Comparison of ENCODE assay signal across 8 cellular contexts in the genomic region with DNA sequence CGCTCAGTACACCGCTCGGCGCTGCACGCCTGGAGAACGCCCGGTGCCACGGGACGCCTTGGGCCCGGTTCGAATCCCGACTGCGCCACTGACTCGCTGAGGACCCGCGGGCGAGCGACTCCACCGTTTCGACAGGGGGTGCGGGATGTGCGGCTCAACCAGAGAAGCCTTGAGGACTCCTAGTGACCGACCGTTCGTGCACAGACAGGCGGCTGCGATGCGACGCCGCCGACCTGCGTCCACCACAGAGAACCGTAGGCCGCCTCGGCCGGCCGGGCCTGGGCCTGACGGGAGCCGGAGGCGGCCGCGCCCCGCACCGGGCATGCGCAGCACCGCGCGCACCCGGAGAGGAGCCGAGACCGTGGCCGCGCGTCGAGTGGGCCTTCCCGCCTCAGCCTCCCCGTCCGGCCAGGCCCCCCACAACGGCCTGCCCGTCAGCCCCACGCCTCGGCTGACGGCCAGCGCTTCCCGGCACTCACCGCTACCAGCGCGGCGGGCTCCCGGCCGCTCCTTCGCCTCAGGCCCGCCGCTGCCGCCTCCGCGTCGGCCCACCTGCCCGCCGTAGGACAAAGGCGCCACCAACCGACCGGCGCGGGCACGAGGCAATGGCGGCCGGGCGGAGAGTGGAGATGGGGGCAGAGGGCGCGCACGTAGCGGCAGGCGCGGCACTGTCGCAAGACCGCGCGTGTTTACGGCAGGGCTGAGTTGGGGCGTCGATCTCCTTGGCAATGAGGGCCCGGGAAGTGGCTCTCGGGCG. TPM values are rescaled to one million over a fixed set of nuclear protein-coding genes. Genes with fewer than 3 reads are reported as not detected.
DNase-seq lines count a peak whose midpoint lies in the region; ATAC-seq and TF ChIP-seq lines count a peak whose summit lies in the region.

A gene (minus strand): TSS at position 625 of the 757 bp plus-strand sequence. CDS start 10,538 bp downstream, outside the sequence.

- H3K27ac Mint-ChIP-seq in endodermal cell: peak within 1 kb of the TSS; percentile 95

- peak within 1 kb of the TSS; percentile 82 for H3K4me3 Mint-ChIP-seq in endodermal cell

- H3K4me3 ChIP-seq in HUES48 (ENCODE audit: low read depth, low read length): peak within 1 kb of the TSS; percentile 80
- H3K4me3 ChIP-seq in NT2/D1 (ENCODE audit: insufficient read length, low read depth): peak within 1 kb of the TSS; percentile 95
- peak within 1 kb of the TSS; percentile 92 for H3K4me3 ChIP-seq in endodermal cell (ENCODE audit: low read length)
- H3K4me3 ChIP-seq in mesodermal cell (ENCODE audit: extremely low read depth, insufficient read depth, low read length, poor library complexity, severe bottlenecking): peak within 1 kb of the TSS; percentile 86

- no peaks in the 10 kb centered on the region for H3K27me3 ChIP-seq in HUES48 (ENCODE audit: control insufficient read depth, insufficient read depth, low read length)
- H3K27me3 ChIP-seq in NT2/D1 (ENCODE audit: insufficient read depth, insufficient read length): no peaks in the 10 kb centered on the region
- no peaks in the 10 kb centered on the region for H3K27me3 ChIP-seq in endodermal cell (ENCODE audit: control insufficient read depth, insufficient read depth, low read length, poor library complexity, severe bottlenecking)

- H3K27me3 Mint-ChIP-seq in endodermal cell (ENCODE audit: insufficient read depth): peaks cover 12% of the 10 kb centered on the region

- H3K4me1 ChIP-seq in HUES48 (ENCODE audit: control insufficient read depth, insufficient read depth, low read length) (peaks cover 16% of the 10 kb centered on the region), NT2/D1 (ENCODE audit: insufficient read depth, insufficient read length) (no peaks in the 10 kb centered on the region), endodermal cell (ENCODE audit: control insufficient read depth, insufficient read depth, low read length) (peaks cover 5% of the 10 kb centered on the region), mesodermal cell (ENCODE audit: control insufficient read depth, insufficient read depth, low read length, poor library complexity, severe bottlenecking) (peaks cover 12% of the 10 kb centered on the region)

- peak within 1 kb of the TSS; percentile 94 for H3K27ac ChIP-seq in HUES48 (ENCODE audit: low read depth, low read length)
- peak within 1 kb of the TSS; percentile 99 for H3K27ac ChIP-seq in endodermal cell (ENCODE audit: low read depth, low read length)
- peak within 1 kb of the TSS; percentile 97 for H3K27ac ChIP-seq in mesodermal cell (ENCODE audit: low read depth, low read length, severe bottlenecking)

- H3K36me3 ChIP-seq in HUES48 (ENCODE audit: control insufficient read depth, insufficient read depth, low read length): no peaks in the 10 kb centered on the region
- no peaks in the 10 kb centered on the region for H3K36me3 ChIP-seq in NT2/D1 (ENCODE audit: insufficient read depth, insufficient read length, low read length)
- H3K36me3 ChIP-seq in endodermal cell (ENCODE audit: control insufficient read depth, insufficient read depth, low read length): no peaks in the 10 kb centered on the region
- no peaks in the 10 kb centered on the region for H3K36me3 ChIP-seq in mesodermal cell (ENCODE audit: control insufficient read depth, insufficient read depth, low read length)

- H3K9me3 ChIP-seq in HUES48 (ENCODE audit: control insufficient read depth, insufficient read depth, low read length) (no peaks in the 10 kb centered on the region), NT2/D1 (ENCODE audit: insufficient read depth, low read length) (peaks cover 4% of the 10 kb centered on the region; the same call in 1 of the 2 replicates), endodermal cell (ENCODE audit: control insufficient read depth, low read length) (no peaks in the 10 kb centered on the region), mesodermal cell (ENCODE audit: control insufficient read depth, low read length) (no peaks in the 10 kb centered on the region)

- ATAC-seq in GM21390 (IDR thresholded peaks at IDR 0.05; ENCODE audit: unreplicated experiment): peak; percentile 81

- no peak for TF ChIP-seq CTCF in endodermal cell (conservative IDR thresholded peaks at IDR 0.05)

- no peaks in the 10 kb centered on the region for H3K36me3 Mint-ChIP-seq in endodermal cell (ENCODE audit: low read depth)

- H3K9me3 Mint-ChIP-seq in endodermal cell: no peaks in the 10 kb centered on the region

- DNase-seq in Caki2 (ENCODE audit: low read depth) (peak; percentile 97), NT2/D1 (ENCODE audit: low read depth, low spot score) (peak; percentile 95), endodermal cell (peak; percentile 98)
- DNase-seq in activated CD8-positive, alpha-beta memory T cell treated with anti-CD3 and anti-CD28 coated beads, Interleukin-2, amount 50 U/mL, for 1 hour (ENCODE audit: extremely low read depth): peak; percentile 82
- DNase-seq in stimulated activated CD8-positive, alpha-beta memory T cell treated with anti-CD3 and anti-CD28 coated beads, Interleukin-15, amount 100 ng/mL, for 4 hours (ENCODE audit: low read depth in 2 of 2): peak; percentile 89 to 91

- in situ Hi-C loops in Caki2 (cut with HindIII; ENCODE audit: low pct_unique_long_range_greater_than_20kb, low sequenced_read_pairs): no loop called here

- H3K4me1 Mint-ChIP-seq in endodermal cell: peaks cover 31% of the 10 kb centered on the region

- H3K9ac ChIP-seq in HUES48 (ENCODE audit: low read depth, low read length) (peak within 1 kb of the TSS; percentile 97), NT2/D1 (ENCODE audit: insufficient read length, low read depth) (peak within 1 kb of the TSS; percentile 98), endodermal cell (ENCODE audit: extremely low read depth, low read length, poor library complexity, severe bottlenecking) (peak within 1 kb of the TSS; percentile 91)

- WGBS in endodermal cell (ENCODE audit: insufficient coverage in 1 of 2, insufficient read length in 1 of 2), 2 experiments: 0% methylated on average over 63 to 105 of the region's 105 CpGs
- WGBS in mesodermal cell (ENCODE audit: insufficient coverage in 2 of 2), 2 experiments: 0% methylated on average over 81 to 91 of the region's 105 CpGs

RNA-seq across cellular contexts. Expression of the gene that starts here (rescaled TPM):
- total RNA-seq in Caki2 (2014; rRNA removed; shearing (Covaris generic); ENCODE audit: low replicate concordance): 6.7 and 9.2 TPM in 2 replicates
- total RNA-seq in endodermal cell: 10 to 100 TPM; 19.3 to 28.7 TPM
- polyA plus RNA-seq in endodermal cell (2013, experiment 1 of 2): 26.8 TPM
- 25.4 TPM for polyA plus RNA-seq in endodermal cell (2013, experiment 2 of 2)
- polyA plus RNA-seq in mesodermal cell (2013, experiment 1 of 2): 11.9 TPM
- polyA plus RNA-seq in mesodermal cell (2013, experiment 2 of 2): 10.6 TPM

Comparison
In these comparisons a context has a peak if more than half of its experiments do, and no peak if none do; other contexts are left out.
1. Peak in every context shown above with its lines: DNase-seq, ATAC-seq, H3K4me3 ChIP-seq and H3K27ac ChIP-seq.